ENCODE assay signal across 8 cellular contexts in genomic region chr17:751269-752001, GRCh38. TPM values are rescaled to one million over a fixed set of nuclear protein-coding genes. Genes with fewer than 3 reads are reported as not detected.
DNase-seq lines count a peak whose midpoint lies in the region; ATAC-seq and TF ChIP-seq lines count a peak whose summit lies in the region.

No MANE protein-coding gene starts in this region.

- ATAC-seq in HG03280 (IDR thresholded peaks at IDR 0.05; ENCODE audit: unreplicated experiment) (peak; percentile 28), SK-N-SH treated with all-trans-retinoic acid at 6 μM for 48 hours (peak; percentile 56)

- WGBS in smooth muscle cell (ENCODE audit: low lambda C conversion rate) = 2% methylated on average over 46 of the region's 49 CpGs

- TF ChIP-seq CTCF in AG10803 (conservative IDR thresholded peaks at IDR 0.05; ENCODE audit: low read length) = no peak
- TF ChIP-seq CTCF in ascending aorta (IDR thresholded peaks at IDR 0.05) = no peak
- no peak for TF ChIP-seq CTCF in smooth muscle cell (IDR thresholded peaks at IDR 0.05; ENCODE audit: borderline replicate concordance, insufficient read depth, poor library complexity, severe bottlenecking)

- H3K27me3 ChIP-seq in ascending aorta = no peaks in the 10 kb centered on the region
- no peaks in the 10 kb centered on the region for H3K27me3 ChIP-seq in smooth muscle cell (ENCODE audit: low read depth)

- peaks cover 16% of the 10 kb centered on the region in 2 donors for H3K36me3 ChIP-seq in ascending aorta
- no peaks in the 10 kb centered on the region for H3K36me3 ChIP-seq in smooth muscle cell (ENCODE audit: low read depth)

- peak overlapping the region; percentile 90 for H3K4me2 ChIP-seq in smooth muscle cell

- intact Hi-C loops in ascending aorta (cut with DNase I) = loop anchor here (1.0 kb wide), 1 partner anchor 37 kb away; the partner anchor contains the start of gene VPS53

- H3K27ac ChIP-seq in ascending aorta (peak overlapping the region; percentile 81 to 88), smooth muscle cell (ENCODE audit: low read depth) (no peak overlapping the region)

- H3K79me2 ChIP-seq in smooth muscle cell (ENCODE audit: low read depth) = peaks cover 22% of the 10 kb centered on the region

- H3K9me3 ChIP-seq in ascending aorta = no peaks in the 10 kb centered on the region
- no peaks in the 10 kb centered on the region for H3K9me3 ChIP-seq in smooth muscle cell (replicated peaks; ENCODE audit: low read depth)

- no peak overlapping the region for H2AFZ ChIP-seq in smooth muscle cell (ENCODE audit: low read depth)

- H3K9ac ChIP-seq in smooth muscle cell (ENCODE audit: low read depth) = peak overlapping the region; percentile 81

- H3F3A ChIP-seq in smooth muscle cell (ENCODE audit: low read depth) = peaks cover 8% of the 10 kb centered on the region

- H3K4me1 ChIP-seq in ascending aorta = peaks cover 6 to 14% of the 10 kb centered on the region in 2 donors
- H3K4me1 ChIP-seq in smooth muscle cell (ENCODE audit: low read depth) = no peaks in the 10 kb centered on the region

- no peaks in the 10 kb centered on the region for H4K20me1 ChIP-seq in smooth muscle cell (ENCODE audit: low read depth)

- DNase-seq in AG10803 (ENCODE audit: low read depth) (peak; percentile 49), GM19238 (ENCODE audit: insufficient read length, low spot score) (peak; percentile 46), ascending aorta (ENCODE audit: low spot score in 2 of 2) (no peak), smooth muscle cell (lab: John Stamatoyannopoulos, UW; ENCODE audit: unreplicated experiment) (no peak), hippocampal formation (lab: John Stamatoyannopoulos, UW) (no peak)

- H3K4me3 ChIP-seq in AG10803 (ENCODE audit: low read length) (peak overlapping the region; percentile 75), ascending aorta (peak overlapping the region; percentile 70 to 95), iPS-11a (ENCODE audit: low read depth, low read length) (peak overlapping the region; percentile 91), smooth muscle cell (peak overlapping the region; percentile 82)

TF ChIP-seq in SK-N-SH treated with all-trans-retinoic acid at 6 μM for 48 hours, 23 proteins besides CTCF, POLR2A, EP300 and RAD21:
- no peak for TF ChIP-seq TSHZ2 (CRISPR knock-in tag; IDR thresholded peaks at IDR 0.05)
- TF ChIP-seq, protein P1, sequence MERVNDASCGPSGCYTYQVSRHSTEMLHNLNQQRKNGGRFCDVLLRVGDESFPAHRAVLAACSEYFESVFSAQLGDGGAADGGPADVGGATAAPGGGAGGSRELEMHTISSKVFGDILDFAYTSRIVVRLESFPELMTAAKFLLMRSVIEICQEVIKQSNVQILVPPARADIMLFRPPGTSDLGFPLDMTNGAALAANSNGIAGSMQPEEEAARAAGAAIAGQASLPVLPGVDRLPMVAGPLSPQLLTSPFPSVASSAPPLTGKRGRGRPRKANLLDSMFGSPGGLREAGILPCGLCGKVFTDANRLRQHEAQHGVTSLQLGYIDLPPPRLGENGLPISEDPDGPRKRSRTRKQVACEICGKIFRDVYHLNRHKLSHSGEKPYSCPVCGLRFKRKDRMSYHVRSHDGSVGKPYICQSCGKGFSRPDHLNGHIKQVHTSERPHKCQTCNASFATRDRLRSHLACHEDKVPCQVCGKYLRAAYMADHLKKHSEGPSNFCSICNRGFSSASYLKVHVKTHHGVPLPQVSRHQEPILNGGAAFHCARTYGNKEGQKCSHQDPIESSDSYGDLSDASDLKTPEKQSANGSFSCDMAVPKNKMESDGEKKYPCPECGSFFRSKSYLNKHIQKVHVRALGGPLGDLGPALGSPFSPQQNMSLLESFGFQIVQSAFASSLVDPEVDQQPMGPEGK (CRISPR knock-in tag; IDR thresholded peaks at IDR 0.05; ENCODE audit: borderline replicate concordance) = no peak
- no peak for TF ChIP-seq RARB (CRISPR knock-in tag; IDR thresholded peaks at IDR 0.05)
- no peak for TF ChIP-seq SNAI2 (CRISPR knock-in tag; IDR thresholded peaks at IDR 0.05)
- TF ChIP-seq ZC3H10 (CRISPR knock-in tag; IDR thresholded peaks at IDR 0.05) = no peak
- no peak for TF ChIP-seq ISL1 (CRISPR knock-in tag; IDR thresholded peaks at IDR 0.05)
- TF ChIP-seq ESRRG (CRISPR knock-in tag; IDR thresholded peaks at IDR 0.05) = no peak
- no peak for TF ChIP-seq OSR1 (CRISPR knock-in tag; IDR thresholded peaks at IDR 0.05)
- no peak for TF ChIP-seq ZNF70 (CRISPR knock-in tag; IDR thresholded peaks at IDR 0.05)
- no peak for TF ChIP-seq TOX (CRISPR knock-in tag; IDR thresholded peaks at IDR 0.05; ENCODE audit: borderline replicate concordance)
- no peak for TF ChIP-seq GLIS3 (CRISPR knock-in tag; IDR thresholded peaks at IDR 0.05)
- no peak for TF ChIP-seq PPARA (CRISPR knock-in tag; IDR thresholded peaks at IDR 0.05; ENCODE audit: borderline replicate concordance)
- no peak for TF ChIP-seq POU6F1 (CRISPR knock-in tag; IDR thresholded peaks at IDR 0.05; ENCODE audit: borderline replicate concordance, low read depth)
- TF ChIP-seq BACH2 (CRISPR knock-in tag; IDR thresholded peaks at IDR 0.05; ENCODE audit: borderline replicate concordance) = no peak
- no peak for TF ChIP-seq CSDC2 (CRISPR knock-in tag; IDR thresholded peaks at IDR 0.05)
- TF ChIP-seq ARNTL (CRISPR knock-in tag; IDR thresholded peaks at IDR 0.05; ENCODE audit: borderline replicate concordance, low read depth) = no peak
- no peak for TF ChIP-seq ZNF8 (CRISPR knock-in tag; IDR thresholded peaks at IDR 0.05)
- TF ChIP-seq CREB5 (CRISPR knock-in tag; IDR thresholded peaks at IDR 0.05; ENCODE audit: low read depth) = no peak
TF ChIP-seq in SK-N-SH treated with all-trans-retinoic acid at 6 μM for 48 hours: peak in this region for 0.

RNA-seq across cellular contexts. Expression of gene GEMIN4, which starts 0.6 kb away (rescaled TPM):
- total RNA-seq in ascending aorta = 11.2 TPM
- total RNA-seq in smooth muscle cell = 9.0 and 18.8 TPM in 2 replicates
- 10.2 and 10.5 TPM in 2 replicates for polyA plus RNA-seq in smooth muscle cell

RNA-seq across cellular contexts. Expression of gene TLCD3A, which starts 19.0 kb away (rescaled TPM):
- total RNA-seq in ascending aorta = 21.9 TPM
- total RNA-seq in smooth muscle cell = 20.1 and 23.0 TPM in 2 replicates
- polyA plus RNA-seq in smooth muscle cell = 21.9 and 25.9 TPM in 2 replicates

RNA-seq across cellular contexts. Expression of gene GLOD4, which starts 30.6 kb away (rescaled TPM):
- total RNA-seq in ascending aorta = 148 TPM
- total RNA-seq in smooth muscle cell = 53.5 and 66.3 TPM in 2 replicates
- polyA plus RNA-seq in smooth muscle cell = 47.2 and 61.8 TPM in 2 replicates

RNA-seq across cellular contexts. Expression of gene MRM3, which starts 30.7 kb away (rescaled TPM):
- total RNA-seq in ascending aorta (17.0 TPM), smooth muscle cell (6.4 and 8.7 TPM in 2 replicates)
- 12.8 and 13.4 TPM in 2 replicates for polyA plus RNA-seq in smooth muscle cell

RNA-seq across cellular contexts. Expression of gene VPS53, which starts 36.8 kb away (rescaled TPM):
- total RNA-seq in ascending aorta = 6.8 TPM
- 18.6 and 24.4 TPM in 2 replicates for total RNA-seq in smooth muscle cell
- polyA plus RNA-seq in smooth muscle cell = 9.6 and 12.0 TPM in 2 replicates

Comparison
In these comparisons a context has a peak if more than half of its experiments do, and no peak if none do; other contexts are left out.
1. DNase-seq: peak in AG10803 (single experiment) and GM19238 (single experiment); none in ascending aorta (0 of 2), smooth muscle cell (single experiment) and hippocampal formation (0 of 2).
2. Peak in every context shown above with its lines, with median percentiles within 50 percentile points of each other: H3K4me3 ChIP-seq.